Comparison of ENCODE assay signal across 8 cellular contexts in the genomic region with DNA sequence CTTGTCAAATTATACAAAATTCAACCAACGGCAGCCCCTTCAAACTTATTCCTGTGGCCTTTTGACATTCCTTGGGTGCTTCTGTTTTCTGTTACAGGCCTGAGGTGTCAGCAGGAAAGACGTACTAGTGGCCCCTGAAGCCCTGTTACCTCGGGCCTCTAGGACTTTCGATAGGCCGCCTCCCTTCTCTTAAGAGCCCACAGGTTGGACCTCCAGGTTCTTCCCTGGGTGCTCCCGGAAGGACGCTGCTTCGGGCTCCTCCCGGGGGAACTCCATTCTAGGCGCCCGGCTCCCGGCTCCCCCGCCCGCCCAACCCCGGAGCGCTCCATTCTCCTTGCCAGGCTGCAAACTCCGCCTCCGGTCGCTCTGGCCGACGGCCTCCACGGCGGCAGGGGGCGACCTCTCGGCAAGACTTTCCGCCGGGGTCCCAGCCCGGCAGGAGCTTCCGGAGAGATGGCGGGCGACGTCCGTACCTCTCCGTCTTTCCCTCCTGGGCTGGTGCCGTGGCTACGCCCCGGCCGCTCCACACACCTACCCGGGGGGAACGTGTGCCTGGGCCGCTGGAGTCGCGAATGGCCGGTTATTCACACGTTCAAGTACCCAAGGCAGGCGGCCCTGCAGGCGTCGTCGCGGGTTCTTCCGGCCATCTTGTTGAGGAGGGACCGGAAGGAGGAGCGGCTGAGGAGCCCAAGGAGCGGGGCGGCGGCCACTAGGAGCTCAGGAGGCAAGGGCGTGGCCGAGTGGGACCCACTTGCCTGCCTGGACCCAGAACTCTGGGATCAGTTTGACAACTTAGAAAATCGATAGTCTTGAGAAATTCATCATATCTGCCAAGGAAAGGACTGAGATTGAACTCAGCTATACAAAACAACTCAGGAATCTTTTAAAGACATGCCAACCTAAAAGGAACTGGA.
DNase-seq lines count a peak whose midpoint lies in the region; ATAC-seq and TF ChIP-seq lines count a peak whose summit lies in the region.

No MANE protein-coding gene starts in this region.

- peak; percentile 57 for TF ChIP-seq POLR2A in erythroblast (IDR thresholded peaks at IDR 0.05; ENCODE audit: low read length)

- no peaks in the 10 kb centered on the region for H3K27me3 ChIP-seq in mucosa of stomach (ENCODE audit: control insufficient read depth, insufficient read depth, low read length)

- H3K9me3 ChIP-seq in mucosa of stomach (ENCODE audit: control insufficient read depth, low read length) = no peaks in the 10 kb centered on the region

- no peaks in the 10 kb centered on the region for H3K36me3 ChIP-seq in mucosa of stomach (ENCODE audit: control insufficient read depth, insufficient read depth, low read length)

- ATAC-seq in GM19397 (IDR thresholded peaks at IDR 0.05; ENCODE audit: unreplicated experiment) (peak; percentile 98), HG03565 (IDR thresholded peaks at IDR 0.05; ENCODE audit: unreplicated experiment) (peak; percentile 96)

- peak overlapping the region; percentile 67 for H3K9ac ChIP-seq in mucosa of stomach (ENCODE audit: low read length)

- DNase-seq in COLO668 (lab: John Stamatoyannopoulos, UW; ENCODE audit: unreplicated experiment) = peak; percentile 89
- peak; percentile 75 for DNase-seq in NOMO-1 treated with DMSO at 0.1 percent for 48 hours (lab: John Stamatoyannopoulos, UW; ENCODE audit: unreplicated experiment)
- DNase-seq in activated T-cell treated with anti-CD3 and anti-CD28 coated beads for 4 hours = peak; percentile 76
- peak; percentile 91 to 93 for DNase-seq in erythroblast (lab: John Stamatoyannopoulos, UW)
- peak; percentile 68 to 69 for DNase-seq in stimulated activated CD8-positive, alpha-beta memory T cell treated with anti-CD3 and anti-CD28 coated beads, Interleukin-7, amount 100 ng/mL, for 1 hour (ENCODE audit: low read depth in 2 of 2)

- H3K4me3 ChIP-seq in mucosa of stomach (ENCODE audit: low read length) = peak overlapping the region; percentile 69

- no peaks in the 10 kb centered on the region for H3K4me1 ChIP-seq in mucosa of stomach (ENCODE audit: control insufficient read depth, insufficient read depth, low read length)

Comparison
In these comparisons a context has a peak if more than half of its experiments do, and no peak if none do; other contexts are left out.
1. Peak in every context shown above with its lines: DNase-seq, ATAC-seq and H3K4me3 ChIP-seq.